Comparison of ENCODE assay signal across 17 cellular contexts in genomic region chr5:17796757-17797398, GRCh38.
"Had no signal": no experiment of that assay in that cellular context is flagged by ENCODE, and none has a peak within 500 bp of the region (broad histone marks: within the 10 kb centered on the region; RNA-seq: fewer than 3 reads in every experiment).

No MANE protein-coding gene starts in this region.

- H3K27me3 Mint-ChIP-seq: activated CD4-positive, alpha-beta T cell treated with anti-CD3 and anti-CD28 coated beads, Interleukin-2, amount 10 ng/mL, durations not matched to agents 24 days and 14 days; activated naive CD4-positive, alpha-beta T cell treated with anti-CD3 and anti-CD28 coated beads, Interleukin-2, amount 10 ng/mL, durations not matched to agents 7 days and 5 days; activated naive CD8-positive, alpha-beta T cell treated with anti-CD3 and anti-CD28 coated beads, Interleukin-2, amount 50 U/mL, for 24 hours; activated T-cell treated with anti-CD3 and anti-CD28 coated beads, Interleukin-2, amount 50 U/mL, for 24 hours had no signal

- H3K4me2 ChIP-seq: hepatocyte had no signal

- H2AFZ ChIP-seq: hepatocyte had no signal

- H3K9me3 ChIP-seq: upper lobe of right lung had no signal

- H3K4me3 ChIP-seq: coronary artery, hepatocyte, upper lobe of right lung had no signal

- DNase-seq: activated CD4-positive, alpha-beta T cell treated with anti-CD3 and anti-CD28 coated beads, Interleukin-2, amount 10 ng/mL, durations not matched to agents 24 days and 14 days; activated CD8-positive, alpha-beta T cell treated with anti-CD3 and anti-CD28 coated beads, Interleukin-2, amount 10 ng/mL, durations not matched to agents 7 days and 5 days; activated effector memory CD4-positive, alpha-beta T cell treated with Interleukin-2 at 50 U/mL for 16 hours; activated naive CD4-positive, alpha-beta T cell treated with anti-CD3 and anti-CD28 coated beads, Interleukin-2, amount 10 ng/mL, durations not matched to agents 7 days and 5 days; activated naive CD8-positive, alpha-beta T cell treated with anti-CD3 and anti-CD28 coated beads, Interleukin-2, amount 50 U/mL, for 24 hours; activated T-cell treated with anti-CD3 and anti-CD28 coated beads, Interleukin-2, amount 50 U/mL, for 24 hours; anterior cingulate cortex; brain microvascular endothelial cell; nephron progenitor cell; occipital lobe; posterior cingulate gyrus; stimulated activated CD8-positive, alpha-beta memory T cell treated with anti-CD3 and anti-CD28 coated beads, Interleukin-4, amount 100 ng/mL, for 48 hours; stimulated activated naive CD4-positive, alpha-beta T cell; upper lobe of right lung had no signal

- H3K79me2 ChIP-seq: hepatocyte had no signal

- H3K27ac Mint-ChIP-seq: activated CD4-positive, alpha-beta T cell treated with anti-CD3 and anti-CD28 coated beads, Interleukin-2, amount 10 ng/mL, durations not matched to agents 24 days and 14 days; activated CD8-positive, alpha-beta T cell treated with anti-CD3 and anti-CD28 coated beads, Interleukin-2, amount 10 ng/mL, durations not matched to agents 7 days and 5 days; activated naive CD4-positive, alpha-beta T cell treated with anti-CD3 and anti-CD28 coated beads, Interleukin-2, amount 10 ng/mL, durations not matched to agents 7 days and 5 days; activated naive CD8-positive, alpha-beta T cell treated with anti-CD3 and anti-CD28 coated beads, Interleukin-2, amount 50 U/mL, for 24 hours; activated T-cell treated with anti-CD3 and anti-CD28 coated beads, Interleukin-2, amount 50 U/mL, for 24 hours; nephron progenitor cell had no signal

- ATAC-seq: activated CD8-positive, alpha-beta T cell treated with anti-CD3 and anti-CD28 coated beads, Interleukin-2, amount 10 ng/mL, durations not matched to agents 7 days and 5 days; activated naive CD8-positive, alpha-beta T cell treated with anti-CD3 and anti-CD28 coated beads, Interleukin-2, amount 50 U/mL, for 24 hours; left lobe of liver; upper lobe of right lung had no signal

- H3K4me1 Mint-ChIP-seq: activated CD4-positive, alpha-beta T cell treated with anti-CD3 and anti-CD28 coated beads, Interleukin-2, amount 10 ng/mL, durations not matched to agents 24 days and 14 days; activated naive CD4-positive, alpha-beta T cell treated with anti-CD3 and anti-CD28 coated beads, Interleukin-2, amount 10 ng/mL, durations not matched to agents 7 days and 5 days; activated naive CD8-positive, alpha-beta T cell treated with anti-CD3 and anti-CD28 coated beads, Interleukin-2, amount 50 U/mL, for 24 hours had no signal

- H3K4me3 Mint-ChIP-seq: activated CD4-positive, alpha-beta T cell treated with anti-CD3 and anti-CD28 coated beads, Interleukin-2, amount 10 ng/mL, durations not matched to agents 24 days and 14 days; activated CD8-positive, alpha-beta T cell treated with anti-CD3 and anti-CD28 coated beads, Interleukin-2, amount 10 ng/mL, durations not matched to agents 7 days and 5 days; activated naive CD4-positive, alpha-beta T cell treated with anti-CD3 and anti-CD28 coated beads, Interleukin-2, amount 10 ng/mL, durations not matched to agents 7 days and 5 days; activated naive CD8-positive, alpha-beta T cell treated with anti-CD3 and anti-CD28 coated beads, Interleukin-2, amount 50 U/mL, for 24 hours; activated T-cell treated with anti-CD3 and anti-CD28 coated beads, Interleukin-2, amount 50 U/mL, for 24 hours; nephron progenitor cell had no signal

- H3K36me3 Mint-ChIP-seq: activated naive CD4-positive, alpha-beta T cell treated with anti-CD3 and anti-CD28 coated beads, Interleukin-2, amount 10 ng/mL, durations not matched to agents 7 days and 5 days had no signal

- H3K36me3 ChIP-seq: brain microvascular endothelial cell, upper lobe of right lung had no signal

- H3K27ac ChIP-seq: brain microvascular endothelial cell, coronary artery, hepatocyte, upper lobe of right lung had no signal

- H3K4me1 ChIP-seq: upper lobe of right lung had no signal

- H3K27me3 ChIP-seq: brain microvascular endothelial cell, hepatocyte, upper lobe of right lung had no signal
